In the genomic region with DNA sequence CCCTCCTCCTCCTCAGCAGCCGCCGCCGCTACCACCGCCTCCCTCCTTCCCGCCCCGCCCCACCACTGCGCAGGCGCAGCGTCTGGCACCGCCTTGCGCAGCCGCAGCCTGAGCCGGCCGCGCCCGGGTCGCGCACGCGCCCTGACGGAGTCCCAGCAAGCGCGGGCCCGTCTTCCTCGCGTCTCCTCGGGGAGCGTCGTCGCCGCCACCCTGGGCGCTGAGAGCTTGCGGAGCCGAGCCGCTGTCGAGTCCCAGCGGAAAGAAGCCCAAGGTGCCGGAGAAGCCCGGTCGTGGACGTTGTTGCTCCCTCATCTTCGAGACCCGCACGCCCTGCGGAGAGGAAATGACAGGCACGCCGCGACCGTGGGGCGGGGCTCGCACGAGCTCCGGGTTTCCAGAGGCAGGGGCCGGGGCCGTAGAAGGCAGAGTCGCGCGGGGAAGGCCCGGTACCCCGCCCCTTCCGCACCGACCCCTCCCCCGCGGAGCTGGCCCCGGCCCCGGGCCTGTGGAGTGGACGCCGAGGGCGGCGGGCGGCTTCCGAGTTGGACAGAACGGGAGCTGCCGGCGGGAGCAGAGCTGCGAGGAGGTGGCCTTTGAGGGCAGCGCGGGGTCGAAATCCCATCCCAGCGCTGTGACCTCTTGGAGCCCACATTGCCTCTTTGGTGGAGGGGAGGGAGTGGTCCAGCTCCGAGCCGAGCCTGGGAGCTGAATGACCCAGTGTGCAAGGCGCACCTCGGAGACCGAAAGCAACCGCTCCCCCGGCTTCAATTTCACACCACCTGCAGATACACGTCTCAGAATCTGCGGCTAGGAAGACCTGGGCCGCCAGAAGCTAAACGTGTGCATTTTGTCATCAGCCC, we compare ENCODE assay signal across 8 cellular contexts. TPM values are rescaled to one million over a fixed set of nuclear protein-coding genes. Genes with fewer than 3 reads are reported as not detected.
DNase-seq lines count a peak whose midpoint lies in the region; ATAC-seq and TF ChIP-seq lines count a peak whose summit lies in the region.

No MANE protein-coding gene starts in this region.

- no peaks in the 10 kb centered on the region for H3K27me3 ChIP-seq in left ventricle myocardium inferior (ENCODE audit: low read depth)
- H3K27me3 ChIP-seq in prostate gland (replicated peaks; ENCODE audit: insufficient read depth) = no peaks in the 10 kb centered on the region

- H3K4me1 ChIP-seq in left ventricle myocardium inferior (peaks cover 59% of the 10 kb centered on the region), prostate gland (replicated peaks) (peaks cover 14% of the 10 kb centered on the region)

- H3K36me3 ChIP-seq in left ventricle myocardium inferior (peaks cover 8% of the 10 kb centered on the region), prostate gland (no peaks in the 10 kb centered on the region)

- under 1% methylated on average over 68 of the region's 91 CpGs for WGBS in prostate gland

- peak overlapping the region; percentile 73 for H3K4me3 ChIP-seq in left ventricle myocardium inferior
- peak overlapping the region; percentile 72 to 95 for H3K4me3 ChIP-seq in prostate gland

- peak; percentile 87 for TF ChIP-seq POLR2A in prostate gland (IDR thresholded peaks at IDR 0.05)

- DNase-seq in NCI-H1694 treated with DMSO at 0.1 percent for 48 hours (lab: John Stamatoyannopoulos, UW) (peak; percentile 52), T-helper 1 cell (peak; percentile 95 to 97 (median 96)), amniotic stem cell (lab: John Stamatoyannopoulos, UW) (peak; percentile 80), left ventricle myocardium inferior (peak; percentile 95), prostate gland (ENCODE audit: low spot score) (peak; percentile 93), ureter (ENCODE audit: low spot score) (peak; percentile 97)

- TF ChIP-seq CTCF in left ventricle myocardium inferior (IDR thresholded peaks at IDR 0.05; ENCODE audit: borderline replicate concordance) (no peak), prostate gland (IDR thresholded peaks at IDR 0.05) (peak in 1 of 4 experiments; percentile 37)

- intact Hi-C loops in left ventricle myocardium inferior (cut with micrococcal nuclease) = no loop called here
- intact Hi-C loops in prostate gland (cut with DNase I) = no loop called here

- H3K9me3 ChIP-seq in left ventricle myocardium inferior (replicated peaks) (no peaks in the 10 kb centered on the region), prostate gland (no peaks in the 10 kb centered on the region)

- H3K27ac ChIP-seq in left ventricle myocardium inferior (replicated peaks) (peak overlapping the region; percentile 97), prostate gland (peak overlapping the region; percentile 84 to 93)

- ATAC-seq in GM18498 (IDR thresholded peaks at IDR 0.05; ENCODE audit: unreplicated experiment) = peak; percentile 58
- ATAC-seq in HG02885 (IDR thresholded peaks at IDR 0.05; ENCODE audit: poor library complexity, unreplicated experiment) = peak; percentile 62

RNA-seq across cellular contexts. Expression of a gene that starts 0.5 kb away (rescaled TPM):
- total RNA-seq in left ventricle myocardium inferior (21.9 TPM), prostate gland (10 to 100 TPM; 26.6 to 41.1 TPM), ureter (47.5 TPM)

Comparison
In these comparisons a context has a peak if more than half of its experiments do, and no peak if none do; other contexts are left out.
1. Peak in every context shown above with its lines: DNase-seq, ATAC-seq, H3K4me3 ChIP-seq and H3K27ac ChIP-seq.